In genomic region chr19:38929929-38930775, GRCh38 we compare ENCODE assay signal across 1 cellular context.
TF ChIP-seq lines count a peak whose summit lies in the region.

TSS of gene SARS2 (minus strand) at chr19:38930763. CDS start at chr19:38930736, 27 bp downstream.

TF ChIP-seq in HepG2, 621 proteins besides CTCF, POLR2A, EP300 and RAD21 (continued from another document and continues in another):
- no peak for TF ChIP-seq FUBP1 (CRISPR knock-in tag; IDR thresholded peaks at IDR 0.05; ENCODE audit: borderline replicate concordance)
- peak; percentile 45; the same call in 1 of the 2 replicates for TF ChIP-seq ZNF205 (CRISPR knock-in tag; IDR thresholded peaks at IDR 0.05)
- TF ChIP-seq ELF3 (CRISPR knock-in tag; IDR thresholded peaks at IDR 0.05): peak; percentile 67
- TF ChIP-seq ERF (CRISPR knock-in tag; IDR thresholded peaks at IDR 0.05): peak; percentile 65
- peak; percentile 18; the same call in 1 of the 2 replicates for TF ChIP-seq MXD1 (CRISPR knock-in tag; IDR thresholded peaks at IDR 0.05)
- no peak for TF ChIP-seq PRDM15 (CRISPR knock-in tag; IDR thresholded peaks at IDR 0.05)
- TF ChIP-seq ZNF30 (CRISPR knock-in tag; IDR thresholded peaks at IDR 0.05): no peak
- peak; percentile 81; the same call in 1 of the 2 replicates for TF ChIP-seq ETV6 (CRISPR knock-in tag; conservative IDR thresholded peaks at IDR 0.05)
- no peak for TF ChIP-seq ZNF850 (CRISPR knock-in tag; conservative IDR thresholded peaks at IDR 0.05)
- no peak for TF ChIP-seq PAXIP1 (CRISPR knock-in tag; conservative IDR thresholded peaks at IDR 0.05)
- TF ChIP-seq HNF1A (IDR thresholded peaks at IDR 0.05; ENCODE audit: low read depth): no peak
- no peak for TF ChIP-seq HNF1A (CRISPR knock-in tag; IDR thresholded peaks at IDR 0.05; ENCODE audit: borderline replicate concordance)
- TF ChIP-seq CERS6 (CRISPR knock-in tag; IDR thresholded peaks at IDR 0.05): no peak
- no peak for TF ChIP-seq HMGA1 (CRISPR knock-in tag; conservative IDR thresholded peaks at IDR 0.05)
- no peak; the same call in 1 of the 2 replicates for TF ChIP-seq ZBTB38 (CRISPR knock-in tag; IDR thresholded peaks at IDR 0.05)
- TF ChIP-seq MTA3 (CRISPR knock-in tag; IDR thresholded peaks at IDR 0.05): no peak
- peak; percentile 93; the same call in 1 of the 2 replicates for TF ChIP-seq ZNF639 (CRISPR knock-in tag; conservative IDR thresholded peaks at IDR 0.05)
- TF ChIP-seq MBD4 (IDR thresholded peaks at IDR 0.05; ENCODE audit: borderline replicate concordance, low read length): no peak
- TF ChIP-seq ZBED4 (CRISPR knock-in tag; IDR thresholded peaks at IDR 0.05; ENCODE audit: borderline replicate concordance): no peak
- TF ChIP-seq NFE2L1 (CRISPR knock-in tag; IDR thresholded peaks at IDR 0.05; ENCODE audit: borderline replicate concordance): no peak
- TF ChIP-seq RORA (CRISPR knock-in tag; IDR thresholded peaks at IDR 0.05): no peak
- no peak for TF ChIP-seq ZNF720 (CRISPR knock-in tag; IDR thresholded peaks at IDR 0.05)
- TF ChIP-seq ZNF317 (CRISPR knock-in tag; IDR thresholded peaks at IDR 0.05): no peak
- TF ChIP-seq SP1 (IDR thresholded peaks at IDR 0.05): no peak
- peak; percentile 86 for TF ChIP-seq SP1 (CRISPR knock-in tag; IDR thresholded peaks at IDR 0.05)
- peak; percentile 63; the same call in 1 of the 2 replicates for TF ChIP-seq ZNF607 (CRISPR knock-in tag; IDR thresholded peaks at IDR 0.05; ENCODE audit: borderline replicate concordance)
- no peak for TF ChIP-seq ZNF12 (CRISPR knock-in tag; IDR thresholded peaks at IDR 0.05)
- peak; percentile 25; the same call in 1 of the 2 replicates for TF ChIP-seq RXRB (CRISPR knock-in tag; IDR thresholded peaks at IDR 0.05; ENCODE audit: borderline replicate concordance)
- TF ChIP-seq GRHL1 (CRISPR knock-in tag; conservative IDR thresholded peaks at IDR 0.05): no peak
- TF ChIP-seq CREBL2 (CRISPR knock-in tag; IDR thresholded peaks at IDR 0.05; ENCODE audit: borderline replicate concordance): no peak
- TF ChIP-seq ZNF460 (CRISPR knock-in tag; IDR thresholded peaks at IDR 0.05; ENCODE audit: borderline replicate concordance): no peak
- TF ChIP-seq ZNF414 (CRISPR knock-in tag; IDR thresholded peaks at IDR 0.05): no peak
- no peak for TF ChIP-seq ETV5 (CRISPR knock-in tag; IDR thresholded peaks at IDR 0.05; ENCODE audit: borderline replicate concordance)
- TF ChIP-seq RAD51 (IDR thresholded peaks at IDR 0.05; ENCODE audit: borderline replicate concordance): no peak
